ENCODE assay signal across 17 cellular contexts in the genomic region with DNA sequence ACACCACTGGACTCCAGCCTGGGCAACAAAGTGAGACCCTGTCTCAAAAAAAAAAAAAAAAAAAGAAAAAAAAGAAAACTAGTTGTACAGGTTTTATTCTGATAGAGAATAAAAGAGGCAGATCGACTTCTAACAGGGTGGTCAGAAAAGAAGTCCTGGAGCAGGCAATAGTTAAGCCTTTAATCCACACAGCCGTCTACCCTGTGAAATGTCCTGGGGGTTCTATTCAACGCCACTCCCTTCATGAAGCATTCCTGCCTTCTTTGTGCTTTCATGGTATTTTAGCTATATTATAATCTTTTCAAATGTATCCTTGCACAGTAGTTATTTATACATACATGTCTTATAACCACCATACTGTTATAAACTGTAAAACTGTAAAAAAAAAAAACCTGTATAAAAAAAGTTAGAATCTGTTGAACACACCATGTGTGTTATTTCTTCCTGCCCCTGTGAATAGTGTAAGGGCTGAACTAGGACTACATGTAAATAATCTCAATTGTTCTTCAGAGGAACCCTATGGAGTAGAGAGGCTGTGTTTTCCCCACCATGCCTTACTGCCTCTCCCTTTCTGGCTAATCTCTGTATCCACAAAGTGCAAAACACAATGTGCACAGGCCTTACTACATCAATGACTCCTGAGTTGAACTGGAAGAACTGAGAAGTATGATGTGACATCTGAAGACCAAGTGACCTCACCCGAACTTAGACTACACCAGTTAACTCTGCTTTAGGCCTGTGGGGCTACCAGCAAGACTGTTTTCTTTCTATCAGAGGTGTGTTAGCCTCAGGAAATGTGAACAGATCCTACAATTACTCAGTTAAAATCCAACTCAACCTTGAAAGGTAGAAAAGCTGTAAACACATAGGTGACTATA.
"Had no signal": no experiment of that assay in that cellular context is flagged by ENCODE, and none has a peak within 500 bp of the region (broad histone marks: within the 10 kb centered on the region; RNA-seq: fewer than 3 reads in every experiment).

No MANE protein-coding gene starts in this region.

- H3K4me3 Mint-ChIP-seq: activated CD4-positive, alpha-beta memory T cell treated with anti-CD3 and anti-CD28 coated beads for 36 hours; central memory CD8-positive, alpha-beta T cell; stimulated activated naive B cell treated with anti-CD40 and anti-IgM and Interleukin-4, amounts not matched to agents 10 μg/mL and 1 μg/mL and 100 μg/mL, for 72 hours; type B pancreatic cell had no signal

- H3K27me3 Mint-ChIP-seq: activated CD4-positive, alpha-beta memory T cell treated with anti-CD3 and anti-CD28 coated beads for 36 hours; central memory CD8-positive, alpha-beta T cell; naive thymus-derived CD8-positive, alpha-beta T cell; stimulated activated naive B cell treated with anti-CD40 and anti-IgM and Interleukin-4, amounts not matched to agents 10 μg/mL and 1 μg/mL and 100 μg/mL, for 72 hours; type B pancreatic cell had no signal

- H3K4me1 ChIP-seq: prostate gland had no signal

- H3K27me3 ChIP-seq: adrenal gland, suprapubic skin had no signal

- H3K27ac Mint-ChIP-seq: stimulated activated naive B cell treated with anti-CD40 and anti-IgM and Interleukin-4, amounts not matched to agents 10 μg/mL and 1 μg/mL and 100 μg/mL, for 72 hours; type B pancreatic cell had no signal

- H3K27ac ChIP-seq: adrenal gland, epithelial cell of prostate, prostate gland, suprapubic skin had no signal

- H3K36me3 ChIP-seq: adrenal gland, prostate gland, suprapubic skin had no signal

- DNase-seq: activated CD4-positive, alpha-beta memory T cell treated with anti-CD3 and anti-CD28 coated beads for 36 hours; activated naive CD4-positive, alpha-beta T cell; activated T-cell treated with anti-CD3 and anti-CD28 coated beads, Interleukin-2, amount 50 U/mL, for 72 hours; adrenal gland; cortex of kidney; effector CD8-positive, alpha-beta T cell; spleen; stimulated activated CD4-positive, alpha-beta T cell treated with anti-CD3 and anti-CD28 coated beads, Interleukin-1b, Interleukin-23, amount 100 ng/mL, for 48 hours; stimulated activated naive B cell treated with anti-CD40 and anti-IgM and Interleukin-4, amounts not matched to agents 10 μg/mL and 1 μg/mL and 100 μg/mL, for 72 hours had no signal

- H3K4me3 ChIP-seq: adrenal gland, lung, prostate gland, spleen, suprapubic skin had no signal

- ATAC-seq: sciatic nerve; stimulated activated naive B cell treated with anti-CD40 and anti-IgM and Interleukin-4, amounts not matched to agents 10 μg/mL and 1 μg/mL and 100 μg/mL, for 72 hours had no signal
